ENCODE assay signal across 26 cellular contexts in genomic region chr2:30203156-30203555, GRCh38.
"Had no signal": no experiment of that assay in that cellular context is flagged by ENCODE, and none has a peak within 500 bp of the region (broad histone marks: within the 10 kb centered on the region; RNA-seq: fewer than 3 reads in every experiment).

No MANE protein-coding gene starts in this region.

- ATAC-seq: activated T-cell treated with anti-CD3 and anti-CD28 coated beads, Interleukin-2, amount 50 U/mL, for 72 hours; esophagus mucosa; foreskin keratinocyte; gastrocnemius medialis; T-helper 17 cell; WTC11 had no signal

- H3K36me3 ChIP-seq: brain microvascular endothelial cell, gastrocnemius medialis had no signal

- H3K4me1 ChIP-seq: foreskin keratinocyte, gastrocnemius medialis had no signal

- H3K4me3 ChIP-seq: coronary artery, dorsolateral prefrontal cortex, gastrocnemius medialis had no signal

- DNase-seq: activated CD4-positive, alpha-beta memory T cell treated with anti-CD3 and anti-CD28 coated beads, Interleukin-2, amount 10 ng/mL, durations not matched to agents 7 days and 5 days; activated CD4-positive, alpha-beta T cell treated with anti-CD3 and anti-CD28 coated beads for 1 hour; activated CD4-positive, alpha-beta T cell treated with anti-CD3 and anti-CD28 coated beads for 4 hours; activated CD4-positive, alpha-beta T cell treated with anti-CD3 and anti-CD28 coated beads, Interleukin-2, amount 10 ng/mL, durations not matched to agents 7 days and 5 days; activated CD4-positive, alpha-beta T cell treated with anti-CD3 and anti-CD28 coated beads, Interleukin-2, amount 50 U/mL, for 4 hours; activated CD8-positive, alpha-beta memory T cell treated with anti-CD3 and anti-CD28 coated beads, Interleukin-2, amount 50 U/mL, for 48 hours; activated gamma-delta T cell treated with Interleukin-2 at 50 U/mL for 16 hours; activated naive CD4-positive, alpha-beta T cell treated with anti-CD3 and anti-CD28 coated beads, Interleukin-2, amount 50 U/mL, for 16 hours; activated naive CD4-positive, alpha-beta T cell treated with Interleukin-2 at 50 U/mL for 16 hours; activated T-cell treated with anti-CD3 and anti-CD28 coated beads for 4 hours; activated T-cell treated with anti-CD3 and anti-CD28 coated beads, Interleukin-2, amount 50 U/mL, for 24 hours; activated T-cell treated with anti-CD3 and anti-CD28 coated beads, Interleukin-2, amount 50 U/mL, for 72 hours; amniotic stem cell; anterior cingulate cortex; brain microvascular endothelial cell; dorsolateral prefrontal cortex; effector memory CD4-positive, alpha-beta T cell; endodermal cell; foreskin keratinocyte; gastrocnemius medialis; T-helper 1 cell; T-helper 17 cell; T1000 had no signal

- H3K27me3 ChIP-seq: brain microvascular endothelial cell, dorsolateral prefrontal cortex, gastrocnemius medialis had no signal

- H3K9me3 ChIP-seq: gastrocnemius medialis had no signal

- H3K27ac ChIP-seq: brain microvascular endothelial cell, coronary artery, dorsolateral prefrontal cortex, foreskin keratinocyte, gastrocnemius medialis had no signal
